10 cellular contexts compared by ENCODE assay signal in the genomic region with DNA sequence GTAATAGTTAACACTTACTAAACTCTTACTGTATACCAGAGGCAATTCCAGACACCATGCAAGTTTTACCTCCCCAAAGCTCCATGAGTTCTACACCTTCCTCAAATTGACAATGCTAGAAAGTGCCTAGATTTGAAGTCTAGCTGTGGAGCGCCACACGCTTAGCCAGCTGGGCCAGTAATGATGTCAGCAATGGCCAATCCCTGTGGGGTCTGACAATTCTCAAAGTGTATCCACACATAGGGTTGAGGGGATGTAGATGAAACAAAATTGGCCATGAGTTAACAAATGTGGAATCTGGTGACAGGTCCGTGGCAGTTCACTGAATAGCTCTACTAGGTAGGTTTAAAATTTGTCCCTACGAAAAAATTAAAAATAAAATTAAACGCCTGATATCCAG. TPM values are rescaled to one million over a fixed set of nuclear protein-coding genes. Genes with fewer than 3 reads are reported as not detected.
A peak's percentile ranks its signal among the peaks of the same experiment; 100 is the strongest.
DNase-seq lines count a peak whose midpoint lies in the region; ATAC-seq, FAIRE-seq and TF ChIP-seq lines count a peak whose summit lies in the region.
"Had no signal": no experiment of that assay in that cellular context is flagged by ENCODE, and none has a peak within 500 bp of the region (broad histone marks: within the 10 kb centered on the region; RNA-seq: fewer than 3 reads in every experiment).

No MANE protein-coding gene starts in this region.

- ATAC-seq in right cardiac atrium (no peak), Right ventricle myocardium superior (ENCODE audit: poor library complexity) (no peak)

- H3K27ac ChIP-seq in right cardiac atrium (ENCODE audit: low read length) (no peak overlapping the region), keratinocyte (ENCODE audit: control insufficient read depth, insufficient read depth, low read length) (no peak overlapping the region), uterus (no peak overlapping the region), thyroid gland (no peak overlapping the region), neuronal stem cell (replicated peaks; ENCODE audit: low read length) (no peak overlapping the region)

- H3K4ac ChIP-seq in neuronal stem cell (ENCODE audit: low read length), result no peak overlapping the region

- no peaks in the 10 kb centered on the region for H4K20me1 ChIP-seq in keratinocyte (ENCODE audit: control insufficient read depth, extremely low read depth, insufficient read depth, low read length)

- no peak for DNase-seq in right cardiac atrium
- no peak for DNase-seq in Right ventricle myocardium superior
- no peak for DNase-seq in activated T-helper 1 cell treated with anti-CD3 and anti-CD28 coated beads, Interleukin-12 subunit alpha, Interleukin-12 subunit beta, Interleukin-2, Interleukin-4 antibody, amounts not matched to agents 30 ng/mL and 10 ng/mL and 1 ng/mL, durations not matched to agents 14 hours and 24 hours and 36 hours (ENCODE audit: low spot score)
- DNase-seq in keratinocyte (ENCODE audit: low read depth, low spot score), result no peak
- no peak for DNase-seq in uterus
- no peak for DNase-seq in stimulated activated CD4-positive, alpha-beta T cell treated with anti-CD3 and anti-CD28 coated beads, Interleukin-15, amount 100 ng/mL, for 24 hours
- no peak for DNase-seq in thyroid gland
- DNase-seq in neuronal stem cell (ENCODE audit: low spot score), result no peak

- WGBS in right cardiac atrium, result 79% methylated on average over 5 of the region's 5 CpGs
- WGBS in thyroid gland, 2 donors, result 85 to 87% methylated on average over 5 of the region's 5 CpGs
- WGBS in neuronal stem cell (ENCODE audit: extremely low coverage in 2 of 2, insufficient read length in 2 of 2, insufficient replicate concordance in 1 of 2), 2 donors, result no CpG with 5 or more reads among the region's 5 CpGs

- peaks cover 4% of the 10 kb centered on the region for H3K79me1 ChIP-seq in neuronal stem cell (ENCODE audit: low read depth, low read length)

- H3K36me3 Mint-ChIP-seq in activated T-helper 1 cell treated with anti-CD3 and anti-CD28 coated beads, Interleukin-12 subunit alpha, Interleukin-12 subunit beta, Interleukin-2, Interleukin-4 antibody, amounts not matched to agents 30 ng/mL and 10 ng/mL and 1 ng/mL, durations not matched to agents 14 hours and 24 hours and 36 hours (ENCODE audit: low read depth), result peaks cover 3% of the 10 kb centered on the region

- H3K4me2 ChIP-seq in keratinocyte (ENCODE audit: control insufficient read depth, extremely low read depth, insufficient read depth, low read depth, low read length) (peak overlapping the region; percentile 74), neuronal stem cell (ENCODE audit: insufficient read depth, low read length, poor library complexity, severe bottlenecking) (no peak overlapping the region)

- H2BK5ac ChIP-seq in neuronal stem cell (ENCODE audit: low read length), result no peak overlapping the region

- no peak overlapping the region for H3K27ac Mint-ChIP-seq in activated T-helper 1 cell treated with anti-CD3 and anti-CD28 coated beads, Interleukin-12 subunit alpha, Interleukin-12 subunit beta, Interleukin-2, Interleukin-4 antibody, amounts not matched to agents 30 ng/mL and 10 ng/mL and 1 ng/mL, durations not matched to agents 14 hours and 24 hours and 36 hours

- peaks cover 18% of the 10 kb centered on the region for H3K4me1 Mint-ChIP-seq in activated T-helper 1 cell treated with anti-CD3 and anti-CD28 coated beads, Interleukin-12 subunit alpha, Interleukin-12 subunit beta, Interleukin-2, Interleukin-4 antibody, amounts not matched to agents 30 ng/mL and 10 ng/mL and 1 ng/mL, durations not matched to agents 14 hours and 24 hours and 36 hours (ENCODE audit: low read depth)

- H3K14ac ChIP-seq in neuronal stem cell (ENCODE audit: low read length), result no peak overlapping the region

- H2AFZ ChIP-seq in keratinocyte (ENCODE audit: control insufficient read depth, low read length) (no peak overlapping the region), neuronal stem cell (ENCODE audit: low read length) (no peak overlapping the region)

- no peak overlapping the region for H2BK15ac ChIP-seq in neuronal stem cell (ENCODE audit: low read length)

- H3K9ac ChIP-seq in keratinocyte (ENCODE audit: control insufficient read depth, extremely low read depth, insufficient read depth, low read length), result peak overlapping the region; percentile 87
- H3K9ac ChIP-seq in neuronal stem cell (ENCODE audit: low read depth, low read length, poor library complexity), result no peak overlapping the region

- H2BK12ac ChIP-seq in neuronal stem cell (ENCODE audit: low read length), result no peak overlapping the region

- no peak for FAIRE-seq in keratinocyte (lab: Jason Lieb, UNC)

- no peaks in the 10 kb centered on the region for H3K27me3 ChIP-seq in right cardiac atrium (ENCODE audit: control insufficient read depth, insufficient read depth)
- no peaks in the 10 kb centered on the region for H3K27me3 ChIP-seq in keratinocyte (ENCODE audit: control insufficient read depth, extremely low read depth, insufficient read depth, low read length)
- H3K27me3 ChIP-seq in uterus, result no peaks in the 10 kb centered on the region
- H3K27me3 ChIP-seq in thyroid gland, result no peaks in the 10 kb centered on the region
- H3K27me3 ChIP-seq in neuronal stem cell (ENCODE audit: control insufficient read depth in 3 of 3, insufficient read depth in 3 of 3, low read depth in 1 of 3, low read length in 3 of 3), result peaks cover 0 to 4% (median 0%) of the 10 kb centered on the region in 3 experiments

- H3K9me3 ChIP-seq in right cardiac atrium (ENCODE audit: control insufficient read depth, low read length) (no peaks in the 10 kb centered on the region), keratinocyte (ENCODE audit: control insufficient read depth, low read depth, low read length) (no peaks in the 10 kb centered on the region), uterus (no peaks in the 10 kb centered on the region), thyroid gland (no peaks in the 10 kb centered on the region), neuronal stem cell (replicated peaks in 1 of 2; ENCODE audit: control insufficient read depth in 2 of 2, insufficient read depth in 1 of 2, low read depth in 1 of 2, low read length in 2 of 2) (no peaks in the 10 kb centered on the region)
- H3K9me3 ChIP-seq: prostate gland had no signal

- dilution Hi-C loops in keratinocyte (cut with MboI; ENCODE audit: extremely low pct_ligation_motif_present, low sequenced_read_pairs), result no loop called here

- no peak overlapping the region for H4K8ac ChIP-seq in neuronal stem cell (ENCODE audit: low read depth, low read length)

- no peaks in the 10 kb centered on the region for H3K9me3 Mint-ChIP-seq in activated T-helper 1 cell treated with anti-CD3 and anti-CD28 coated beads, Interleukin-12 subunit alpha, Interleukin-12 subunit beta, Interleukin-2, Interleukin-4 antibody, amounts not matched to agents 30 ng/mL and 10 ng/mL and 1 ng/mL, durations not matched to agents 14 hours and 24 hours and 36 hours

- H3K4me3 Mint-ChIP-seq in activated T-helper 1 cell treated with anti-CD3 and anti-CD28 coated beads, Interleukin-12 subunit alpha, Interleukin-12 subunit beta, Interleukin-2, Interleukin-4 antibody, amounts not matched to agents 30 ng/mL and 10 ng/mL and 1 ng/mL, durations not matched to agents 14 hours and 24 hours and 36 hours, result peak overlapping the region; percentile 98

- H3K9me1 ChIP-seq in keratinocyte (ENCODE audit: control insufficient read depth, extremely low read depth, insufficient read depth, low read length), result no peaks in the 10 kb centered on the region

- H3K18ac ChIP-seq in neuronal stem cell (ENCODE audit: low read length), result no peak overlapping the region

- no peak overlapping the region for H2BK120ac ChIP-seq in neuronal stem cell (ENCODE audit: low read depth, low read length)

- H3K27me3 Mint-ChIP-seq in activated T-helper 1 cell treated with anti-CD3 and anti-CD28 coated beads, Interleukin-12 subunit alpha, Interleukin-12 subunit beta, Interleukin-2, Interleukin-4 antibody, amounts not matched to agents 30 ng/mL and 10 ng/mL and 1 ng/mL, durations not matched to agents 14 hours and 24 hours and 36 hours (ENCODE audit: insufficient read depth), result peaks cover 5% of the 10 kb centered on the region

- peaks cover 23% of the 10 kb centered on the region for H3K79me2 ChIP-seq in keratinocyte (ENCODE audit: control insufficient read depth, insufficient read depth, low read length)

- H3K4me3 ChIP-seq in right cardiac atrium (ENCODE audit: low read length) (peak overlapping the region; percentile 95), keratinocyte (ENCODE audit: control insufficient read depth in 2 of 3, extremely low read depth in 1 of 3, insufficient read depth in 2 of 3, low read depth in 1 of 3, low read length in 3 of 3) (peak overlapping the region; percentile 77 to 98 (median 80)), uterus (peak overlapping the region; percentile 72 to 85), thyroid gland (replicated peaks in 1 of 3) (no peak overlapping the region), neuronal stem cell (ENCODE audit: low read length in 2 of 2) (peak overlapping the region in 1 of 2 donors; percentile 56)

- TF ChIP-seq CTCF in keratinocyte (optimal IDR thresholded peaks at IDR 0.05 in 1 of 3, IDR thresholded peaks at IDR 0.05 in 1 of 3, conservative IDR thresholded peaks at IDR 0.05 in 1 of 3; ENCODE audit: extremely low read depth in 1 of 3, insufficient read depth in 2 of 3, low read length in 3 of 3) (no peak), uterus (IDR thresholded peaks at IDR 0.05) (no peak), thyroid gland (IDR thresholded peaks at IDR 0.05) (no peak)

- TF ChIP-seq POLR2A in uterus (IDR thresholded peaks at IDR 0.05), result no peak
- no peak for TF ChIP-seq POLR2A in thyroid gland (IDR thresholded peaks at IDR 0.05)

- intact Hi-C loops in right cardiac atrium (cut with DNase I) (no loop called here), Right ventricle myocardium superior (cut with DNase I) (no loop called here), uterus (cut with DNase I; ENCODE audit: low total_unique reads) (no loop called here), thyroid gland (cut with DNase I) (loop anchor here (5.0 kb wide), 1 partner anchor 35 kb away; the partner anchor contains the start of gene SNRPB)
- intact Hi-C loops in activated T-helper 1 cell treated with anti-CD3 and anti-CD28 coated beads, Interleukin-12 subunit alpha, Interleukin-12 subunit beta, Interleukin-2, Interleukin-4 antibody, amounts not matched to agents 30 ng/mL and 10 ng/mL and 1 ng/mL, durations not matched to agents 14 hours and 24 hours and 36 hours (cut with micrococcal nuclease), result no loop called here

- H3K36me3 ChIP-seq in keratinocyte (ENCODE audit: control insufficient read depth in 2 of 2, extremely low read depth in 1 of 2, insufficient read depth in 2 of 2, low read length in 2 of 2) (no peaks in the 10 kb centered on the region), uterus (no peaks in the 10 kb centered on the region), thyroid gland (no peaks in the 10 kb centered on the region), neuronal stem cell (replicated peaks in 1 of 2; ENCODE audit: control insufficient read depth in 2 of 2, insufficient read depth in 2 of 2, low read length in 2 of 2) (no peaks in the 10 kb centered on the region)
- H3K36me3 ChIP-seq: prostate gland had no signal

- no peak overlapping the region for H2AK5ac ChIP-seq in neuronal stem cell (ENCODE audit: low read depth, low read length)

- H3K23ac ChIP-seq in neuronal stem cell (ENCODE audit: low read depth, low read length, poor library complexity), result no peak overlapping the region

- H4K91ac ChIP-seq in neuronal stem cell (ENCODE audit: low read depth, low read length, poor library complexity), result no peak overlapping the region

- H3K4me1 ChIP-seq in right cardiac atrium (ENCODE audit: control insufficient read depth, insufficient read depth, low read length) (no peaks in the 10 kb centered on the region), keratinocyte (ENCODE audit: control insufficient read depth, extremely low read depth, insufficient read depth, low read length) (peaks cover 11% of the 10 kb centered on the region), uterus (peaks cover 0 to 7% of the 10 kb centered on the region in 2 donors), thyroid gland (peaks cover 12 to 13% of the 10 kb centered on the region in 2 donors), neuronal stem cell (ENCODE audit: control insufficient read depth in 2 of 2, insufficient read depth in 1 of 2, low read depth in 1 of 2, low read length in 2 of 2) (peaks cover 5 to 9% of the 10 kb centered on the region in 2 donors)
- H3K4me1 ChIP-seq: prostate gland had no signal

RNA-seq across cellular contexts. Expression of gene ZNF343, which starts 1.3 kb away (rescaled TPM):
- total RNA-seq in right cardiac atrium (1 to 10 TPM; 4.8 to 9.1 (median 8.1) TPM), Right ventricle myocardium superior (5.5 TPM), uterus (10 to 100 TPM; 11.2 to 20.5 (median 15.1) TPM), thyroid gland (10 to 100 TPM; 11.0 to 16.3 (median 14.2) TPM)
- polyA plus RNA-seq in right cardiac atrium (4.1 TPM), keratinocyte (9.0 to 12.2 TPM (median 11.7 TPM) in 3 replicates)
- total RNA-seq in activated T-helper 1 cell treated with anti-CD3 and anti-CD28 coated beads, Interleukin-12 subunit alpha, Interleukin-12 subunit beta, Interleukin-2, Interleukin-4 antibody, amounts not matched to agents 30 ng/mL and 10 ng/mL and 1 ng/mL, durations not matched to agents 14 hours and 24 hours and 36 hours, result 18.2 and 21.6 TPM in 2 replicates
- polyA plus RNA-seq in keratinocyte (2011; ENCODE audit: low read depth), result 6.1 TPM
- polyA plus RNA-seq in keratinocyte (2011; cell fraction: cytosol; rRNA removed), result 7.2 and 11.2 TPM in 2 replicates
- polyA plus RNA-seq in keratinocyte (2011; cell fraction: nucleus; rRNA removed), result 22.4 and 24.6 TPM in 2 replicates
- 6.8 and 8.4 TPM in 2 replicates for polyA plus RNA-seq in keratinocyte (2012; ENCODE audit: low replicate concordance)
- 9.3 to 23.8 TPM (median 16.0 TPM) in 3 replicates for polyA minus RNA-seq in keratinocyte
- 13.4 TPM for polyA minus RNA-seq in keratinocyte (2011; cell fraction: cytosol; rRNA and poly(A)+ RNA removed)
- 9.7 and 13.7 TPM in 2 replicates for polyA minus RNA-seq in keratinocyte (2011; cell fraction: nucleus; rRNA and poly(A)+ RNA removed)
- polyA plus RNA-seq in neuronal stem cell (2013, experiment 1 of 2), result 4.8 TPM
- 5.0 TPM for polyA plus RNA-seq in neuronal stem cell (2013, experiment 2 of 2)

RNA-seq across cellular contexts. Expression of gene TMC2, which starts 28.9 kb away (rescaled TPM):
- not detected for total RNA-seq in right cardiac atrium
- not detected for polyA plus RNA-seq in right cardiac atrium
- not detected for total RNA-seq in Right ventricle myocardium superior
- not detected in 2 replicates for total RNA-seq in activated T-helper 1 cell treated with anti-CD3 and anti-CD28 coated beads, Interleukin-12 subunit alpha, Interleukin-12 subunit beta, Interleukin-2, Interleukin-4 antibody, amounts not matched to agents 30 ng/mL and 10 ng/mL and 1 ng/mL, durations not matched to agents 14 hours and 24 hours and 36 hours
- polyA plus RNA-seq in keratinocyte, result not detected in 3 replicates
- not detected for polyA plus RNA-seq in keratinocyte (2011; ENCODE audit: low read depth)
- not detected in 2 replicates for polyA plus RNA-seq in keratinocyte (2011; cell fraction: cytosol; rRNA removed)
- not detected in 2 replicates for polyA plus RNA-seq in keratinocyte (2011; cell fraction: nucleus; rRNA removed)
- not detected in 2 replicates for polyA plus RNA-seq in keratinocyte (2012; ENCODE audit: low replicate concordance)
- polyA minus RNA-seq in keratinocyte, result not detected in 3 replicates
- not detected for polyA minus RNA-seq in keratinocyte (2011; cell fraction: cytosol; rRNA and poly(A)+ RNA removed)
- not detected in 2 replicates for polyA minus RNA-seq in keratinocyte (2011; cell fraction: nucleus; rRNA and poly(A)+ RNA removed)
- not detected for total RNA-seq in uterus
- total RNA-seq in thyroid gland, result under 1 TPM in 1 of 4 donors, not detected in 3; 0.11 TPM
- 0.01 TPM for polyA plus RNA-seq in neuronal stem cell (2013, experiment 1 of 2)
- not detected for polyA plus RNA-seq in neuronal stem cell (2013, experiment 2 of 2)
- polyA plus RNA-seq: esophagus had no signal

RNA-seq across cellular contexts. Expression of gene SNRPB, which starts 36.9 kb away (rescaled TPM):
- total RNA-seq in right cardiac atrium, result 10 to 100 TPM; 44.6 to 63.2 (median 48.2) TPM
- polyA plus RNA-seq in right cardiac atrium, result 78.8 TPM
- total RNA-seq in Right ventricle myocardium superior, result 49.9 TPM
- total RNA-seq in activated T-helper 1 cell treated with anti-CD3 and anti-CD28 coated beads, Interleukin-12 subunit alpha, Interleukin-12 subunit beta, Interleukin-2, Interleukin-4 antibody, amounts not matched to agents 30 ng/mL and 10 ng/mL and 1 ng/mL, durations not matched to agents 14 hours and 24 hours and 36 hours, result 533 and 548 TPM in 2 replicates
- 149 to 209 TPM (median 199 TPM) in 3 replicates for polyA plus RNA-seq in keratinocyte
- 204 TPM for polyA plus RNA-seq in keratinocyte (2011; ENCODE audit: low read depth)
- polyA plus RNA-seq in keratinocyte (2011; cell fraction: cytosol; rRNA removed), result 87.8 and 149 TPM in 2 replicates
- polyA plus RNA-seq in keratinocyte (2011; cell fraction: nucleus; rRNA removed), result 86.3 and 96.9 TPM in 2 replicates
- 110 and 165 TPM in 2 replicates for polyA plus RNA-seq in keratinocyte (2012; ENCODE audit: low replicate concordance)
- 49.4 to 63.1 TPM (median 50.7 TPM) in 3 replicates for polyA minus RNA-seq in keratinocyte
- polyA minus RNA-seq in keratinocyte (2011; cell fraction: cytosol; rRNA and poly(A)+ RNA removed), result 78.1 TPM
- 18.5 and 20.8 TPM in 2 replicates for polyA minus RNA-seq in keratinocyte (2011; cell fraction: nucleus; rRNA and poly(A)+ RNA removed)
- total RNA-seq in uterus, result 100 to 1,000 TPM; 108 to 268 (median 133) TPM
- total RNA-seq in thyroid gland, result 100 to 1,000 TPM; 119 to 176 (median 133) TPM
- 389 TPM for polyA plus RNA-seq in neuronal stem cell (2013, experiment 1 of 2)
- 374 TPM for polyA plus RNA-seq in neuronal stem cell (2013, experiment 2 of 2)

Comparison
In these comparisons a context has a peak if more than half of its experiments do, and no peak if none do; other contexts are left out.
1. H3K4me3 ChIP-seq: peak in right cardiac atrium (single experiment), keratinocyte (3 of 3) and uterus (2 of 2); none in thyroid gland (0 of 3).